ENCODE assay signal across 25 cellular contexts in genomic region chr9:396397-396796, GRCh38.
"Had no signal": no experiment of that assay in that cellular context is flagged by ENCODE, and none has a peak within 500 bp of the region (broad histone marks: within the 10 kb centered on the region; RNA-seq: fewer than 3 reads in every experiment).

No MANE protein-coding gene starts in this region.

- DNase-seq: activated CD4-positive, alpha-beta T cell treated with anti-CD3 and anti-CD28 coated beads for 48 hours; activated CD4-positive, alpha-beta T cell treated with anti-CD3 and anti-CD28 coated beads, Interleukin-2, amount 50 U/mL, for 48 hours; activated CD8-positive, alpha-beta memory T cell treated with anti-CD3 and anti-CD28 coated beads, Interleukin-2, amount 10 ng/mL, durations not matched to agents 7 days and 5 days; activated gamma-delta T cell; activated T-cell treated with anti-CD3 and anti-CD28 coated beads, Interleukin-2, amount 50 U/mL, for 48 hours; brain microvascular endothelial cell; caudate nucleus; MG63; MV-4-11; NCI-H1092 treated with DMSO at 0.1 percent for 48 hours; NCI-H1417 treated with DMSO at 0.1 percent for 48 hours; NCI-H1694; NCI-H2029; NCI-H2107; NCI-H446; NCI-H524; Peyer's patch; Right ventricle myocardium superior; SJCRH30; SK-N-SH; T-helper 1 cell had no signal

- H3K27me3 Mint-ChIP-seq: activated CD8-positive, alpha-beta memory T cell treated with anti-CD3 and anti-CD28 coated beads, Interleukin-2, amount 10 ng/mL, durations not matched to agents 7 days and 5 days; activated T-helper 17 cell treated with anti-CD3 and anti-CD28 coated beads, Interleukin-2, amount 50 U/mL, for 72 hours had no signal

- H3K27me3 ChIP-seq: brain microvascular endothelial cell, MG63, Peyer's patch, SJCRH30 had no signal

- H3K36me3 ChIP-seq: brain microvascular endothelial cell, MG63, SJCRH30 had no signal

- H3K4me1 ChIP-seq: Peyer's patch, SJCRH30 had no signal

- ATAC-seq: activated CD4-positive, CD25-positive, alpha-beta regulatory T cell treated with anti-CD3 and anti-CD28 coated beads, Interleukin-2, amount 50 U/mL, for 24 hours; activated CD8-positive, alpha-beta memory T cell treated with anti-CD3 and anti-CD28 coated beads, Interleukin-2, amount 10 ng/mL, durations not matched to agents 7 days and 5 days; activated naive CD4-positive, alpha-beta T cell treated with anti-CD3 and anti-CD28 coated beads, Interleukin-2, amount 50 U/mL, for 72 hours; activated T-helper 17 cell treated with anti-CD3 and anti-CD28 coated beads, Interleukin-2, amount 50 U/mL, for 72 hours had no signal

- H3K4me3 ChIP-seq: MG63, Peyer's patch, SJCRH30 had no signal

- H3K9me3 ChIP-seq: MG63, Peyer's patch, SJCRH30, SK-N-SH had no signal

- H3K4me3 Mint-ChIP-seq: activated CD8-positive, alpha-beta memory T cell treated with anti-CD3 and anti-CD28 coated beads, Interleukin-2, amount 10 ng/mL, durations not matched to agents 7 days and 5 days; activated T-helper 17 cell treated with anti-CD3 and anti-CD28 coated beads, Interleukin-2, amount 50 U/mL, for 72 hours had no signal

- H3K27ac Mint-ChIP-seq: activated CD8-positive, alpha-beta memory T cell treated with anti-CD3 and anti-CD28 coated beads, Interleukin-2, amount 10 ng/mL, durations not matched to agents 7 days and 5 days; activated T-helper 17 cell treated with anti-CD3 and anti-CD28 coated beads, Interleukin-2, amount 50 U/mL, for 72 hours had no signal

- H3K9me3 Mint-ChIP-seq: activated T-helper 17 cell treated with anti-CD3 and anti-CD28 coated beads, Interleukin-2, amount 50 U/mL, for 72 hours had no signal

- H3K4me2 ChIP-seq: SK-N-SH had no signal

- H3K27ac ChIP-seq: brain microvascular endothelial cell, Peyer's patch, RWPE1, SJCRH30 had no signal

- H3K9ac ChIP-seq: SK-N-SH had no signal

- H3K4me1 Mint-ChIP-seq: activated CD8-positive, alpha-beta memory T cell treated with anti-CD3 and anti-CD28 coated beads, Interleukin-2, amount 10 ng/mL, durations not matched to agents 7 days and 5 days; activated T-helper 17 cell treated with anti-CD3 and anti-CD28 coated beads, Interleukin-2, amount 50 U/mL, for 72 hours had no signal
